In the genomic region with DNA sequence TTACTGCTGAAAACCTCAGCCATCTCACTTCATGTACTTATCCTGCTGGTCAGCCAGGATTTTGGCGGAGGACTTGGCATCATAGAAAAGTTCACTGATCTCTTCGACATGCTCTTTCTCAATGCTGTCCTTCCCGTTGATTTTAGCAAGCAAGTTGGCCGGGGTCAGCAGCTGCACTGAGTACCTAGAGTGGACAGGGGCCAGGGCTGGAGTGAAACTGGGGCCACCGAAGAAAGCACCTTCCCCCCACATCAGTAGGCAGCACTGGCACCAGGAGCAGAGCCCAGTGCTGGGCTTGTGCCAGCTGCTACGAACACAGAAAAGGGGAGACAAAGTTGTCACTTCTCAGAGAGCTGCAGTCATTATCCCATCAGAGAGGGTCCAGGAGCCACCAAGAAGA, we compare ENCODE assay signal across 18 cellular contexts. TPM values are rescaled to one million over a fixed set of nuclear protein-coding genes. Genes with fewer than 3 reads are reported as not detected.
DNase-seq lines count a peak whose midpoint lies in the region; ATAC-seq and TF ChIP-seq lines count a peak whose summit lies in the region.
"Had no signal": no experiment of that assay in that cellular context is flagged by ENCODE, and none has a peak within 500 bp of the region (broad histone marks: within the 10 kb centered on the region; RNA-seq: fewer than 3 reads in every experiment).

No MANE protein-coding gene starts in this region.

- H3K36me3 ChIP-seq in ACC112 (ENCODE audit: insufficient read depth, low read length) (peaks cover 23% of the 10 kb centered on the region; the same call in 1 of the 2 replicates), GM23248 (ENCODE audit: low read depth) (no peaks in the 10 kb centered on the region), endocrine pancreas (ENCODE audit: control insufficient read depth, insufficient read depth, low read length) (no peaks in the 10 kb centered on the region), lower lobe of right lung (peaks cover 49% of the 10 kb centered on the region)

- no peaks in the 10 kb centered on the region for H3K9me2 ChIP-seq in GM23248 (ENCODE audit: insufficient read depth)

- DNase-seq in GM23248 (no peak), sciatic nerve (ENCODE audit: low spot score) (peak; percentile 34), lower lobe of right lung (no peak)
- DNase-seq in stimulated activated CD4-positive, alpha-beta T cell treated with anti-CD3 and anti-CD28 coated beads, Interleukin-2, amount 100 ng/mL, for 48 hours, result no peak
- DNase-seq: Caco-2; CD4-positive, alpha-beta T cell; MV-4-11; NCI-H1417; NCI-H187; NCI-H2227 treated with DMSO at 0.1 percent for 48 hours; NCI-H510A treated with DMSO at 0.1 percent for 48 hours; NCI-H774; Right ventricle myocardium superior had no signal

- no peaks in the 10 kb centered on the region for H3K27me3 ChIP-seq in ACC112 (ENCODE audit: insufficient read depth, low read length)
- no peaks in the 10 kb centered on the region for H3K27me3 ChIP-seq in GM23248 (replicated peaks; ENCODE audit: insufficient read depth)
- no peaks in the 10 kb centered on the region for H3K27me3 ChIP-seq in endocrine pancreas (ENCODE audit: control insufficient read depth, insufficient read depth, low read length)
- no peaks in the 10 kb centered on the region for H3K27me3 ChIP-seq in lower lobe of right lung (ENCODE audit: low read depth)

- peak overlapping the region; percentile 92 for H3K27ac ChIP-seq in ACC112 (ENCODE audit: low read depth, low read length)
- H3K27ac ChIP-seq in GM23248, result peak overlapping the region; percentile 79
- no peak overlapping the region for H3K27ac ChIP-seq in lower lobe of right lung
- H3K27ac ChIP-seq: KMS-11 had no signal

- no peak for ATAC-seq in sciatic nerve
- ATAC-seq in GM21423 (IDR thresholded peaks at IDR 0.05; ENCODE audit: unreplicated experiment), result no peak
- no peak for ATAC-seq in lower lobe of right lung
- ATAC-seq: GM12878 had no signal

- no peaks in the 10 kb centered on the region for H3K79me2 ChIP-seq in ACC112 (ENCODE audit: control insufficient read depth, insufficient read depth, low read length, unreplicated experiment)
- no peaks in the 10 kb centered on the region for H3K79me2 ChIP-seq in GM23248 (ENCODE audit: insufficient read depth)

- peaks cover 48% of the 10 kb centered on the region for H3K4me1 ChIP-seq in ACC112 (ENCODE audit: control insufficient read depth, insufficient read depth, low read length, unreplicated experiment)
- H3K4me1 ChIP-seq in GM23248 (ENCODE audit: insufficient read depth), result peaks cover 37% of the 10 kb centered on the region
- peaks cover 10% of the 10 kb centered on the region for H3K4me1 ChIP-seq in endocrine pancreas (ENCODE audit: control insufficient read depth, insufficient read depth, low read length)
- peaks cover 5% of the 10 kb centered on the region for H3K4me1 ChIP-seq in lower lobe of right lung

- H3K9me3 ChIP-seq in GM23248 (ENCODE audit: low read depth), result no peaks in the 10 kb centered on the region
- H3K9me3 ChIP-seq in endocrine pancreas (ENCODE audit: control insufficient read depth, low read length), result no peaks in the 10 kb centered on the region
- no peaks in the 10 kb centered on the region for H3K9me3 ChIP-seq in lower lobe of right lung
- H3K9me3 ChIP-seq: Caco-2 had no signal

- H3K9ac ChIP-seq in GM23248 (no peak overlapping the region), endocrine pancreas (ENCODE audit: control insufficient read depth, insufficient read depth, low read length) (peak overlapping the region; percentile 11)
- H3K9ac ChIP-seq: KMS-11 had no signal

- 88 to 91% methylated on average over 6 of the region's 6 CpGs for WGBS in GM23248 (ENCODE audit: low coverage in 1 of 2, low lambda C conversion rate in 2 of 2, missing lambda C conversion rate in 2 of 2), 2 experiments

- in situ Hi-C loops in GM23248 (cut with MboI), result no loop called here

- H4K20me1 ChIP-seq in GM23248 (ENCODE audit: insufficient read depth), result no peaks in the 10 kb centered on the region

- intact Hi-C loops in sciatic nerve (cut with DNase I), result loop anchor here (2.0 kb wide), 1 partner anchor 46 kb away; no protein-coding TSS in a partner anchor
- intact Hi-C loops in lower lobe of right lung (cut with DNase I), result no loop called here

- H2AFZ ChIP-seq in ACC112 (ENCODE audit: low read length, unreplicated experiment), result no peak overlapping the region
- no peak overlapping the region for H2AFZ ChIP-seq in GM23248

- no peak for TF ChIP-seq CTCF in lower lobe of right lung (IDR thresholded peaks at IDR 0.05)

- peak overlapping the region; percentile 26 for H3K4me2 ChIP-seq in GM23248 (ENCODE audit: unreplicated experiment)
- H3K4me2 ChIP-seq: KMS-11 had no signal

- peaks cover 34% of the 10 kb centered on the region for H3F3A ChIP-seq in GM23248 (ENCODE audit: insufficient read depth)

- H3K4me3 ChIP-seq in ACC112 (ENCODE audit: low read depth, low read length), result peak overlapping the region; percentile 8; the same call in 1 of the 2 replicates
- H3K4me3 ChIP-seq in GM23248, result no peak overlapping the region
- no peak overlapping the region for H3K4me3 ChIP-seq in endocrine pancreas (ENCODE audit: control insufficient read depth, insufficient read depth, low read length)
- H3K4me3 ChIP-seq in lower lobe of right lung, result no peak overlapping the region
- H3K4me3 ChIP-seq: GM12878 had no signal

RNA-seq across cellular contexts. Expression of a gene that starts 29.0 kb away (rescaled TPM):
- 477 and 510 TPM in 2 replicates for total RNA-seq in GM23248 (2014; rRNA removed; shearing (Covaris generic))
- 362 and 387 TPM in 2 replicates for polyA plus RNA-seq in GM23248 (2016; fragmentation: Nextera tagmentation; extraction: Ambion mirVana)
- total RNA-seq in sciatic nerve (124 TPM), lower lobe of right lung (152 TPM)

RNA-seq across cellular contexts. Expression of a gene that starts 42.4 kb away (rescaled TPM):
- total RNA-seq in GM23248 (2014; rRNA removed; shearing (Covaris generic)), result 45.0 and 62.0 TPM in 2 replicates
- 54.4 and 59.1 TPM in 2 replicates for polyA plus RNA-seq in GM23248 (2016; fragmentation: Nextera tagmentation; extraction: Ambion mirVana)
- 26.7 TPM for total RNA-seq in sciatic nerve
- total RNA-seq in lower lobe of right lung, result 21.4 TPM
